1 cellular context compared by ENCODE assay signal in genomic region chr6:146855889-146856288, GRCh38.
TF ChIP-seq lines count a peak whose summit lies in the region.

No MANE protein-coding gene starts in this region.

TF ChIP-seq in K562, 482 proteins besides CTCF, POLR2A, EP300 and RAD21 (continued from another document and continues in another):
- TF ChIP-seq, protein P1, sequence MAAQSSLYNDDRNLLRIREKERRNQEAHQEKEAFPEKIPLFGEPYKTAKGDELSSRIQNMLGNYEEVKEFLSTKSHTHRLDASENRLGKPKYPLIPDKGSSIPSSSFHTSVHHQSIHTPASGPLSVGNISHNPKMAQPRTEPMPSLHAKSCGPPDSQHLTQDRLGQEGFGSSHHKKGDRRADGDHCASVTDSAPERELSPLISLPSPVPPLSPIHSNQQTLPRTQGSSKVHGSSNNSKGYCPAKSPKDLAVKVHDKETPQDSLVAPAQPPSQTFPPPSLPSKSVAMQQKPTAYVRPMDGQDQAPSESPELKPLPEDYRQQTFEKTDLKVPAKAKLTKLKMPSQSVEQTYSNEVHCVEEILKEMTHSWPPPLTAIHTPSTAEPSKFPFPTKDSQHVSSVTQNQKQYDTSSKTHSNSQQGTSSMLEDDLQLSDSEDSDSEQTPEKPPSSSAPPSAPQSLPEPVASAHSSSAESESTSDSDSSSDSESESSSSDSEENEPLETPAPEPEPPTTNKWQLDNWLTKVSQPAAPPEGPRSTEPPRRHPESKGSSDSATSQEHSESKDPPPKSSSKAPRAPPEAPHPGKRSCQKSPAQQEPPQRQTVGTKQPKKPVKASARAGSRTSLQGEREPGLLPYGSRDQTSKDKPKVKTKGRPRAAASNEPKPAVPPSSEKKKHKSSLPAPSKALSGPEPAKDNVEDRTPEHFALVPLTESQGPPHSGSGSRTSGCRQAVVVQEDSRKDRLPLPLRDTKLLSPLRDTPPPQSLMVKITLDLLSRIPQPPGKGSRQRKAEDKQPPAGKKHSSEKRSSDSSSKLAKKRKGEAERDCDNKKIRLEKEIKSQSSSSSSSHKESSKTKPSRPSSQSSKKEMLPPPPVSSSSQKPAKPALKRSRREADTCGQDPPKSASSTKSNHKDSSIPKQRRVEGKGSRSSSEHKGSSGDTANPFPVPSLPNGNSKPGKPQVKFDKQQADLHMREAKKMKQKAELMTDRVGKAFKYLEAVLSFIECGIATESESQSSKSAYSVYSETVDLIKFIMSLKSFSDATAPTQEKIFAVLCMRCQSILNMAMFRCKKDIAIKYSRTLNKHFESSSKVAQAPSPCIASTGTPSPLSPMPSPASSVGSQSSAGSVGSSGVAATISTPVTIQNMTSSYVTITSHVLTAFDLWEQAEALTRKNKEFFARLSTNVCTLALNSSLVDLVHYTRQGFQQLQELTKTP (IDR thresholded peaks at IDR 0.05; ENCODE audit: low read depth in 1 of 2, partially characterized antibody in 2 of 2) = peak in 1 of 2 experiments; percentile 14
- TF ChIP-seq ZNF444 (CRISPR knock-in tag; IDR thresholded peaks at IDR 0.05) (no peak), EP400 (IDR thresholded peaks at IDR 0.05) (no peak), TRIM24 (IDR thresholded peaks at IDR 0.05) (no peak), SPI1 (IDR thresholded peaks at IDR 0.05; ENCODE audit: borderline replicate concordance, low read depth, low read length) (peak; percentile 68; the same call in 1 of the 2 replicates), U2AF1 (optimal IDR thresholded peaks at IDR 0.05; ENCODE audit: low read depth, low read length) (no peak), SMAD3 (CRISPR knock-in tag; conservative IDR thresholded peaks at IDR 0.05) (no peak), KAT7 (CRISPR knock-in tag; IDR thresholded peaks at IDR 0.05; ENCODE audit: borderline replicate concordance) (no peak), CBFA2T2 (conservative IDR thresholded peaks at IDR 0.05) (no peak), HNRNPLL (IDR thresholded peaks at IDR 0.05; ENCODE audit: low read depth, low read length, poor library complexity, severe bottlenecking) (no peak), NR2C2 (CRISPR knock-in tag; IDR thresholded peaks at IDR 0.05) (0 out of 2 replicates have a peak, but pooled peaks have one; percentile 5), NR2C2 (tag; IDR thresholded peaks at IDR 0.05) (no peak), SNIP1 (IDR thresholded peaks at IDR 0.05; ENCODE audit: low read depth) (no peak), ATF3 (IDR thresholded peaks at IDR 0.05) (no peak), ATF3 (CRISPR knock-in tag; conservative IDR thresholded peaks at IDR 0.05) (no peak), STAT5A (IDR thresholded peaks at IDR 0.05; ENCODE audit: borderline replicate concordance, low read length) (no peak), NEUROD1 (IDR thresholded peaks at IDR 0.05; ENCODE audit: borderline replicate concordance, low read depth, low read length, partially characterized antibody) (no peak), ZNF445 (CRISPR knock-in tag; IDR thresholded peaks at IDR 0.05; ENCODE audit: low read depth) (no peak), NONO (IDR thresholded peaks at IDR 0.05; ENCODE audit: low read depth in 2 of 2, low read length in 1 of 2) (no peak), ZNF324 (CRISPR knock-in tag; IDR thresholded peaks at IDR 0.05) (no peak), SAP30 (IDR thresholded peaks at IDR 0.05; ENCODE audit: borderline replicate concordance, insufficient read depth, low read depth, low read length, poor library complexity, severe bottlenecking) (no peak), NELFE (IDR thresholded peaks at IDR 0.05; ENCODE audit: insufficient read depth, insufficient read length) (no peak), MIER1 (IDR thresholded peaks at IDR 0.05; ENCODE audit: low read depth) (no peak), KDM2B (CRISPR knock-in tag; IDR thresholded peaks at IDR 0.05) (no peak), USF1 (CRISPR knock-in tag; IDR thresholded peaks at IDR 0.05) (no peak), SRSF9 (IDR thresholded peaks at IDR 0.05; ENCODE audit: borderline replicate concordance, low read depth, low read length) (no peak), FOS (IDR thresholded peaks at IDR 0.05; ENCODE audit: extremely low read depth, insufficient read length) (no peak), KHSRP (IDR thresholded peaks at IDR 0.05) (no peak), ATF6 (CRISPR knock-in tag; IDR thresholded peaks at IDR 0.05) (0 out of 2 replicates have a peak, but pooled peaks have one; percentile 46), ASH1L (IDR thresholded peaks at IDR 0.05; ENCODE audit: borderline replicate concordance, low read depth, partially characterized antibody) (no peak), ZSCAN29 (IDR thresholded peaks at IDR 0.05) (no peak), HIVEP1 (CRISPR knock-in tag; IDR thresholded peaks at IDR 0.05) (no peak), ZNF24 (IDR thresholded peaks at IDR 0.05) (peak; percentile 95), NR3C1 (CRISPR knock-in tag; IDR thresholded peaks at IDR 0.05) (no peak), ZNF274 (IDR thresholded peaks at IDR 0.05; ENCODE audit: borderline replicate concordance, low read depth, low read length) (no peak), SUPT5H (IDR thresholded peaks at IDR 0.05) (no peak), ATF7 (IDR thresholded peaks at IDR 0.05) (no peak), ZNF780A (CRISPR knock-in tag; IDR thresholded peaks at IDR 0.05) (no peak), ZNF764 (CRISPR knock-in tag; IDR thresholded peaks at IDR 0.05; ENCODE audit: low read depth) (no peak), CTBP1 (IDR thresholded peaks at IDR 0.05; ENCODE audit: borderline replicate concordance) (0 out of 2 replicates have a peak, but pooled peaks have one; percentile 9), SP1 (CRISPR knock-in tag; IDR thresholded peaks at IDR 0.05) (no peak), NR1H2 (CRISPR knock-in tag; IDR thresholded peaks at IDR 0.05) (peak; percentile 53; the same call in 1 of the 2 replicates), RFX5 (IDR thresholded peaks at IDR 0.05; ENCODE audit: low read depth, low read length) (no peak), E2F4 (CRISPR knock-in tag; IDR thresholded peaks at IDR 0.05; ENCODE audit: low read depth) (no peak), L3MBTL2 (IDR thresholded peaks at IDR 0.05) (no peak)
- TF ChIP-seq, protein P2, sequence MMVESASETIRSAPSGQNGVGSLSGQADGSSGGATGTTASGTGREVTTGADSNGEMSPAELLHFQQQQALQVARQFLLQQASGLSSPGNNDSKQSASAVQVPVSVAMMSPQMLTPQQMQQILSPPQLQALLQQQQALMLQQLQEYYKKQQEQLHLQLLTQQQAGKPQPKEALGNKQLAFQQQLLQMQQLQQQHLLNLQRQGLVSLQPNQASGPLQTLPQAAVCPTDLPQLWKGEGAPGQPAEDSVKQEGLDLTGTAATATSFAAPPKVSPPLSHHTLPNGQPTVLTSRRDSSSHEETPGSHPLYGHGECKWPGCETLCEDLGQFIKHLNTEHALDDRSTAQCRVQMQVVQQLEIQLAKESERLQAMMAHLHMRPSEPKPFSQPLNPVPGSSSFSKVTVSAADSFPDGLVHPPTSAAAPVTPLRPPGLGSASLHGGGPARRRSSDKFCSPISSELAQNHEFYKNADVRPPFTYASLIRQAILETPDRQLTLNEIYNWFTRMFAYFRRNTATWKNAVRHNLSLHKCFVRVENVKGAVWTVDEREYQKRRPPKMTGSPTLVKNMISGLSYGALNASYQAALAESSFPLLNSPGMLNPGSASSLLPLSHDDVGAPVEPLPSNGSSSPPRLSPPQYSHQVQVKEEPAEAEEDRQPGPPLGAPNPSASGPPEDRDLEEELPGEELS (CRISPR knock-in tag; IDR thresholded peaks at IDR 0.05; ENCODE audit: borderline replicate concordance) = no peak
- TF ChIP-seq, protein P3, sequence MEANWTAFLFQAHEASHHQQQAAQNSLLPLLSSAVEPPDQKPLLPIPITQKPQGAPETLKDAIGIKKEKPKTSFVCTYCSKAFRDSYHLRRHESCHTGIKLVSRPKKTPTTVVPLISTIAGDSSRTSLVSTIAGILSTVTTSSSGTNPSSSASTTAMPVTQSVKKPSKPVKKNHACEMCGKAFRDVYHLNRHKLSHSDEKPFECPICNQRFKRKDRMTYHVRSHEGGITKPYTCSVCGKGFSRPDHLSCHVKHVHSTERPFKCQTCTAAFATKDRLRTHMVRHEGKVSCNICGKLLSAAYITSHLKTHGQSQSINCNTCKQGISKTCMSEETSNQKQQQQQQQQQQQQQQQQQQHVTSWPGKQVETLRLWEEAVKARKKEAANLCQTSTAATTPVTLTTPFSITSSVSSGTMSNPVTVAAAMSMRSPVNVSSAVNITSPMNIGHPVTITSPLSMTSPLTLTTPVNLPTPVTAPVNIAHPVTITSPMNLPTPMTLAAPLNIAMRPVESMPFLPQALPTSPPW (CRISPR knock-in tag; IDR thresholded peaks at IDR 0.05) = no peak
- TF ChIP-seq, protein P4, sequence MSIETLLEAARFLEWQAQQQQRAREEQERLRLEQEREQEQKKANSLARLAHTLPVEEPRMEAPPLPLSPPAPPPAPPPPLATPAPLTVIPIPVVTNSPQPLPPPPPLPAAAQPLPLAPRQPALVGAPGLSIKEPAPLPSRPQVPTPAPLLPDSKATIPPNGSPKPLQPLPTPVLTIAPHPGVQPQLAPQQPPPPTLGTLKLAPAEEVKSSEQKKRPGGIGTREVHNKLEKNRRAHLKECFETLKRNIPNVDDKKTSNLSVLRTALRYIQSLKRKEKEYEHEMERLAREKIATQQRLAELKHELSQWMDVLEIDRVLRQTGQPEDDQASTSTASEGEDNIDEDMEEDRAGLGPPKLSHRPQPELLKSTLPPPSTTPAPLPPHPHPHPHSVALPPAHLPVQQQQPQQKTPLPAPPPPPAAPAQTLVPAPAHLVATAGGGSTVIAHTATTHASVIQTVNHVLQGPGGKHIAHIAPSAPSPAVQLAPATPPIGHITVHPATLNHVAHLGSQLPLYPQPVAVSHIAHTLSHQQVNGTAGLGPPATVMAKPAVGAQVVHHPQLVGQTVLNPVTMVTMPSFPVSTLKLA (conservative IDR thresholded peaks at IDR 0.05) = no peak
- TF ChIP-seq, protein P5, sequence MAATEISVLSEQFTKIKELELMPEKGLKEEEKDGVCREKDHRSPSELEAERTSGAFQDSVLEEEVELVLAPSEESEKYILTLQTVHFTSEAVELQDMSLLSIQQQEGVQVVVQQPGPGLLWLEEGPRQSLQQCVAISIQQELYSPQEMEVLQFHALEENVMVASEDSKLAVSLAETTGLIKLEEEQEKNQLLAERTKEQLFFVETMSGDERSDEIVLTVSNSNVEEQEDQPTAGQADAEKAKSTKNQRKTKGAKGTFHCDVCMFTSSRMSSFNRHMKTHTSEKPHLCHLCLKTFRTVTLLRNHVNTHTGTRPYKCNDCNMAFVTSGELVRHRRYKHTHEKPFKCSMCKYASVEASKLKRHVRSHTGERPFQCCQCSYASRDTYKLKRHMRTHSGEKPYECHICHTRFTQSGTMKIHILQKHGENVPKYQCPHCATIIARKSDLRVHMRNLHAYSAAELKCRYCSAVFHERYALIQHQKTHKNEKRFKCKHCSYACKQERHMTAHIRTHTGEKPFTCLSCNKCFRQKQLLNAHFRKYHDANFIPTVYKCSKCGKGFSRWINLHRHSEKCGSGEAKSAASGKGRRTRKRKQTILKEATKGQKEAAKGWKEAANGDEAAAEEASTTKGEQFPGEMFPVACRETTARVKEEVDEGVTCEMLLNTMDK (IDR thresholded peaks at IDR 0.05; ENCODE audit: borderline replicate concordance, insufficient read depth, low read depth, low read length, poor library complexity, severe bottlenecking) = no peak
- TF ChIP-seq, protein P6, sequence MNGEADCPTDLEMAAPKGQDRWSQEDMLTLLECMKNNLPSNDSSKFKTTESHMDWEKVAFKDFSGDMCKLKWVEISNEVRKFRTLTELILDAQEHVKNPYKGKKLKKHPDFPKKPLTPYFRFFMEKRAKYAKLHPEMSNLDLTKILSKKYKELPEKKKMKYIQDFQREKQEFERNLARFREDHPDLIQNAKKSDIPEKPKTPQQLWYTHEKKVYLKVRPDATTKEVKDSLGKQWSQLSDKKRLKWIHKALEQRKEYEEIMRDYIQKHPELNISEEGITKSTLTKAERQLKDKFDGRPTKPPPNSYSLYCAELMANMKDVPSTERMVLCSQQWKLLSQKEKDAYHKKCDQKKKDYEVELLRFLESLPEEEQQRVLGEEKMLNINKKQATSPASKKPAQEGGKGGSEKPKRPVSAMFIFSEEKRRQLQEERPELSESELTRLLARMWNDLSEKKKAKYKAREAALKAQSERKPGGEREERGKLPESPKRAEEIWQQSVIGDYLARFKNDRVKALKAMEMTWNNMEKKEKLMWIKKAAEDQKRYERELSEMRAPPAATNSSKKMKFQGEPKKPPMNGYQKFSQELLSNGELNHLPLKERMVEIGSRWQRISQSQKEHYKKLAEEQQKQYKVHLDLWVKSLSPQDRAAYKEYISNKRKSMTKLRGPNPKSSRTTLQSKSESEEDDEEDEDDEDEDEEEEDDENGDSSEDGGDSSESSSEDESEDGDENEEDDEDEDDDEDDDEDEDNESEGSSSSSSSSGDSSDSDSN (IDR thresholded peaks at IDR 0.05; ENCODE audit: borderline replicate concordance in 1 of 2, low read depth in 2 of 2, low read length in 2 of 2) = 0 out of 4 replicates have a peak, but pooled peaks of 1 of the 2 experiments have one; percentile 38
